26 cellular contexts compared by ENCODE assay signal in the genomic region with DNA sequence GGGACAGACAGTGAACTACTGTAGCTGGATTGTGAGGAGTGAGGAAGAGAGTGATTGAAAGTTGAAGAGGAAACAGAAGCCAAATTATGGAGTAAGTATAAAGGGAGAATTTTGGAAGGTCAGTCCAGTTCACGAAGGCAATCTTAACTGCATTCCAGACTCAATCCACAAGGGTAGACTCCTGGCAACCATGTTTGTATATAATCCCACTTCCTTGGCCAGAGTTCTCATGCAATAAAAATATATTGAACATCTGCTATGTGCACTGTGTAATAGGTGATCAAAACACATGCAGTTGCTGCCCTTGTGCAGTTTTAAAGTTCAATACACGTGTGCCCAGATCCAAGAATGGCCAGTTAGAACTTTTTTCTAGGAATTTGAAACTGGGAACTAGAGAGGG.
"Had no signal": no experiment of that assay in that cellular context is flagged by ENCODE, and none has a peak within 500 bp of the region (broad histone marks: within the 10 kb centered on the region; RNA-seq: fewer than 3 reads in every experiment).

No MANE protein-coding gene starts in this region.

- H3K36me3 Mint-ChIP-seq: activated naive CD4-positive, alpha-beta T cell treated with anti-CD3 and anti-CD28 coated beads, Interleukin-2, amount 10 ng/mL, durations not matched to agents 7 days and 5 days; activated naive CD8-positive, alpha-beta T cell treated with anti-CD3 and anti-CD28 coated beads, Interleukin-2, amount 10 ng/mL, durations not matched to agents 7 days and 5 days had no signal

- DNase-seq: activated CD4-positive, alpha-beta T cell treated with anti-CD3 and anti-CD28 coated beads, Interleukin-2, amount 10 ng/mL, durations not matched to agents 24 days and 14 days; activated CD4-positive, alpha-beta T cell treated with anti-CD3 and anti-CD28 coated beads, Interleukin-2, amount 50 U/mL, for 4 hours; activated CD8-positive, alpha-beta T cell treated with anti-CD3 and anti-CD28 coated beads for 36 hours; activated gamma-delta T cell treated with Interleukin-2 at 50 U/mL for 16 hours; activated naive CD4-positive, alpha-beta T cell treated with anti-CD3 and anti-CD28 coated beads, Interleukin-2, amount 10 ng/mL, durations not matched to agents 7 days and 5 days; activated naive CD8-positive, alpha-beta T cell treated with anti-CD3 and anti-CD28 coated beads, Interleukin-2, amount 10 ng/mL, durations not matched to agents 7 days and 5 days; activated T-cell treated with anti-CD3 and anti-CD28 coated beads, Interleukin-2, amount 50 U/mL, for 1 hour; activated T-cell treated with anti-CD3 and anti-CD28 coated beads, Interleukin-2, amount 50 U/mL, for 72 hours; body of pancreas; NCI-H1092 treated with DMSO at 0.1 percent for 48 hours; NCI-H1417; NCI-H146; NCI-H187; NCI-H2029 treated with DMSO at 0.1 percent for 48 hours; NCI-H2107; NCI-H2171; NCI-H510A; NCI-H526; NCI-H748 treated with DMSO at 0.1 percent for 48 hours; NK-92 treated with Interleukin-12 subunit alpha and Interleukin-12 subunit beta, amount 100 ng/mL, for 24 hours; PC-9; Right ventricle myocardium superior; SJCRH30 had no signal

- H2AFZ ChIP-seq: PC-9 had no signal

- H3K9me3 Mint-ChIP-seq: activated naive CD4-positive, alpha-beta T cell treated with anti-CD3 and anti-CD28 coated beads, Interleukin-2, amount 10 ng/mL, durations not matched to agents 7 days and 5 days had no signal

- H3K4me3 ChIP-seq: body of pancreas, breast epithelium, K562, PC-9, SJCRH30, SK-N-MC had no signal

- H3K27me3 ChIP-seq: body of pancreas, breast epithelium, SJCRH30 had no signal

- H3K27me3 Mint-ChIP-seq: activated CD4-positive, alpha-beta T cell treated with anti-CD3 and anti-CD28 coated beads, Interleukin-2, amount 10 ng/mL, durations not matched to agents 24 days and 14 days; activated CD8-positive, alpha-beta T cell treated with anti-CD3 and anti-CD28 coated beads for 36 hours; activated naive CD4-positive, alpha-beta T cell treated with anti-CD3 and anti-CD28 coated beads, Interleukin-2, amount 10 ng/mL, durations not matched to agents 7 days and 5 days; activated naive CD8-positive, alpha-beta T cell treated with anti-CD3 and anti-CD28 coated beads, Interleukin-2, amount 10 ng/mL, durations not matched to agents 7 days and 5 days had no signal

- H3K4me2 ChIP-seq: PC-9 had no signal

- H3K4me3 Mint-ChIP-seq: activated CD4-positive, alpha-beta T cell treated with anti-CD3 and anti-CD28 coated beads, Interleukin-2, amount 10 ng/mL, durations not matched to agents 24 days and 14 days; activated CD8-positive, alpha-beta T cell treated with anti-CD3 and anti-CD28 coated beads for 36 hours; activated naive CD4-positive, alpha-beta T cell treated with anti-CD3 and anti-CD28 coated beads, Interleukin-2, amount 10 ng/mL, durations not matched to agents 7 days and 5 days; activated naive CD8-positive, alpha-beta T cell treated with anti-CD3 and anti-CD28 coated beads, Interleukin-2, amount 10 ng/mL, durations not matched to agents 7 days and 5 days; activated T-cell treated with anti-CD3 and anti-CD28 coated beads, Interleukin-2, amount 50 U/mL, for 72 hours had no signal

- ATAC-seq: activated CD8-positive, alpha-beta T cell treated with anti-CD3 and anti-CD28 coated beads for 36 hours; activated T-cell treated with anti-CD3 and anti-CD28 coated beads, Interleukin-2, amount 50 U/mL, for 72 hours; body of pancreas; K562 had no signal

- H3K27ac ChIP-seq: body of pancreas, breast epithelium, PC-9, SJCRH30, SK-N-MC had no signal

- H3K36me3 ChIP-seq: breast epithelium, SJCRH30 had no signal

- H3K9me3 ChIP-seq: body of pancreas, breast epithelium, SJCRH30 had no signal

- H3K4me1 ChIP-seq: body of pancreas, breast epithelium had no signal

- H3K27ac Mint-ChIP-seq: activated CD4-positive, alpha-beta T cell treated with anti-CD3 and anti-CD28 coated beads, Interleukin-2, amount 10 ng/mL, durations not matched to agents 24 days and 14 days; activated CD8-positive, alpha-beta T cell treated with anti-CD3 and anti-CD28 coated beads for 36 hours; activated naive CD4-positive, alpha-beta T cell treated with anti-CD3 and anti-CD28 coated beads, Interleukin-2, amount 10 ng/mL, durations not matched to agents 7 days and 5 days; activated naive CD8-positive, alpha-beta T cell treated with anti-CD3 and anti-CD28 coated beads, Interleukin-2, amount 10 ng/mL, durations not matched to agents 7 days and 5 days; activated T-cell treated with anti-CD3 and anti-CD28 coated beads, Interleukin-2, amount 50 U/mL, for 72 hours had no signal
